15 cellular contexts compared by ENCODE assay signal in the genomic region with DNA sequence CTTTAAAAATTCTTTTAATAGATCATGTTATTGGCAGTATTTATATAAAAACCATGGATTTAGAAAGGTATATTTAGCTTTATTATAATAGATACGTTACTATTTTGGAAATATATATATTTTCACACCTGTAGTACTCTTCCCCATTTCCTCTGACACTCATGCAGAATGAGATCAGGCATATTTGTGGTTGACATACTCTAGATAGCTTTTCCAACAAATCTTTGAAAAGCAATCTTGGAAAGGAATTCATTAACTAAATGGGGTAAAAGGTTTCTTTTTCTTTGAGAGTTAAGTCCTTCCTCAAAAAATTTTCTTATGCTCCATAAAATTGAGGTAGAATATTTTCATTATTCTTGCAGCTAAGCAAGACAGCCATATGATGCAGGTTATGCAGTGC.
"Had no signal": no experiment of that assay in that cellular context is flagged by ENCODE, and none has a peak within 500 bp of the region (broad histone marks: within the 10 kb centered on the region; RNA-seq: fewer than 3 reads in every experiment).

No MANE protein-coding gene starts in this region.

- H3K27me3 ChIP-seq: ascending aorta, tibial artery had no signal

- FAIRE-seq: bronchial epithelial cell had no signal

- H3K4me3 ChIP-seq: ascending aorta, left ventricle myocardium inferior, tibial artery had no signal

- H3K9me3 ChIP-seq: ascending aorta, left ventricle myocardium inferior, tibial artery had no signal

- H3K4me1 ChIP-seq: ascending aorta, tibial artery had no signal

- H3K27ac ChIP-seq: ascending aorta, epithelial cell of prostate, left ventricle myocardium inferior, tibial artery, WERI-Rb-1 had no signal

- DNase-seq: activated CD4-positive, alpha-beta T cell treated with anti-CD3 and anti-CD28 coated beads, Interleukin-2, amount 10 ng/mL, durations not matched to agents 7 days and 5 days; activated CD4-positive, CD25-positive, alpha-beta regulatory T cell treated with anti-CD3 and anti-CD28 coated beads, Interleukin-2, amount 50 U/mL, for 72 hours; activated CD8-positive, alpha-beta T cell treated with anti-CD3 and anti-CD28 coated beads, Interleukin-2, amount 10 ng/mL, durations not matched to agents 7 days and 5 days; activated T-cell treated with anti-CD3 and anti-CD28 coated beads, Interleukin-2, amount 50 U/mL, for 1 hour; left ventricle myocardium inferior; midbrain; stimulated activated CD4-positive, alpha-beta T cell treated with anti-CD3 and anti-CD28 coated beads, Interleukin-12 subunit alpha, Interleukin-12 subunit beta, amount 100 ng/mL, for 4 hours; stimulated activated CD4-positive, alpha-beta T cell treated with anti-CD3 and anti-CD28 coated beads, Interleukin-4, amount 100 ng/mL, for 4 hours; substantia nigra; T-cell; tibial artery; WERI-Rb-1 had no signal
